ENCODE assay signal across 7 cellular contexts in the genomic region with DNA sequence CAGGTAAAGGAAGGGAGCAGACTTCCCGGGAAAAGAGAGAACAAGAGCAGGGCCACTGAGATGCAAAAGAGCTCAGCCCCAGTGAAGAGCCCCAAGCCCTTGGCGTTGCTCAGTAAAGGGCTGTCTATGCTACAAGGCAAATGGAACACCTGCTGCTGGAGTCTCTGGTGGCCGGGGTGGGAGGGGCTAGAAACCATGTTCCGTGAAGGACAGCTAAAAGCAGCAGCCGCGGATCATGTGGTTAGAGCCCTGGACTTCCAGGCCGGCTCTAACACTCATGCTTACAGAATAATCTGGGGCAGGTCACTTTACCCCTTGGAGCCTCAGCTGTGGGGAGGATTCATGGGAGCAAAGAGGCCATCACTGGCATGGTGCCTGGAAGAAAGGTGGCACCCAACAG. TPM values are rescaled to one million over a fixed set of nuclear protein-coding genes. Genes with fewer than 3 reads are reported as not detected.
DNase-seq lines count a peak whose midpoint lies in the region; ATAC-seq, FAIRE-seq and TF ChIP-seq lines count a peak whose summit lies in the region.

No MANE protein-coding gene starts in this region.

- H3K79me2 ChIP-seq in keratinocyte (ENCODE audit: control insufficient read depth, insufficient read depth, low read length), result no peaks in the 10 kb centered on the region

- no peak overlapping the region for H2AFZ ChIP-seq in keratinocyte (ENCODE audit: control insufficient read depth, low read length)

- peak overlapping the region; percentile 14 to 52 (median 48) for H3K4me3 ChIP-seq in keratinocyte (ENCODE audit: control insufficient read depth in 2 of 3, extremely low read depth in 1 of 3, insufficient read depth in 2 of 3, low read depth in 1 of 3, low read length in 3 of 3)

- FAIRE-seq in keratinocyte (lab: Jason Lieb, UNC), result no peak
- no peak for FAIRE-seq in H54 (lab: Jason Lieb, UNC)

- ATAC-seq in GM18867 (IDR thresholded peaks at IDR 0.05; ENCODE audit: unreplicated experiment) (peak; percentile 53), HG02798 (IDR thresholded peaks at IDR 0.05; ENCODE audit: poor library complexity, unreplicated experiment) (peak; percentile 75)

- H3K9ac ChIP-seq in keratinocyte (ENCODE audit: control insufficient read depth, extremely low read depth, insufficient read depth, low read length), result peak overlapping the region; percentile 72

- no peak for TF ChIP-seq CTCF in keratinocyte (optimal IDR thresholded peaks at IDR 0.05 in 1 of 3, IDR thresholded peaks at IDR 0.05 in 1 of 3, conservative IDR thresholded peaks at IDR 0.05 in 1 of 3; ENCODE audit: extremely low read depth in 1 of 3, insufficient read depth in 2 of 3, low read length in 3 of 3)

- no peaks in the 10 kb centered on the region for H3K9me1 ChIP-seq in keratinocyte (ENCODE audit: control insufficient read depth, extremely low read depth, insufficient read depth, low read length)

- peak overlapping the region; percentile 99 for H3K27ac ChIP-seq in keratinocyte (ENCODE audit: control insufficient read depth, insufficient read depth, low read length)

- H3K36me3 ChIP-seq in keratinocyte (ENCODE audit: control insufficient read depth in 2 of 2, extremely low read depth in 1 of 2, insufficient read depth in 2 of 2, low read length in 2 of 2), result peaks cover 0 to 7% of the 10 kb centered on the region in 2 experiments

- peak; percentile 95 to 98 for DNase-seq in NCI-H526 (lab: John Stamatoyannopoulos, UW)
- DNase-seq in keratinocyte (ENCODE audit: low read depth, low spot score), result no peak
- DNase-seq in H54 (ENCODE audit: insufficient read length, low spot score), result no peak
- DNase-seq in activated effector memory CD4-positive, alpha-beta T cell treated with anti-CD3 and anti-CD28 coated beads, Interleukin-2, amount 50 U/mL, for 16 hours, result no peak
- no peak for DNase-seq in activated gamma-delta T cell (lab: John Stamatoyannopoulos, UW)

- H3K4me2 ChIP-seq in keratinocyte (ENCODE audit: control insufficient read depth, extremely low read depth, insufficient read depth, low read depth, low read length), result peak overlapping the region; percentile 85

- TF ChIP-seq POLR2A in H54 (IDR thresholded peaks at IDR 0.05; ENCODE audit: low read depth, low read length), result no peak

- H3K9me3 ChIP-seq in keratinocyte (ENCODE audit: control insufficient read depth, low read depth, low read length), result no peaks in the 10 kb centered on the region

- H4K20me1 ChIP-seq in keratinocyte (ENCODE audit: control insufficient read depth, extremely low read depth, insufficient read depth, low read length), result no peaks in the 10 kb centered on the region

- dilution Hi-C loops in keratinocyte (cut with MboI; ENCODE audit: extremely low pct_ligation_motif_present, low sequenced_read_pairs), result no loop called here

- peaks cover 48% of the 10 kb centered on the region for H3K4me1 ChIP-seq in keratinocyte (ENCODE audit: control insufficient read depth, extremely low read depth, insufficient read depth, low read length)

- no peaks in the 10 kb centered on the region for H3K27me3 ChIP-seq in keratinocyte (ENCODE audit: control insufficient read depth, extremely low read depth, insufficient read depth, low read length)

RNA-seq across cellular contexts. Expression of a gene that starts 17.8 kb away (rescaled TPM):
- polyA plus RNA-seq in keratinocyte, result 7.0 to 9.6 TPM (median 7.1 TPM) in 3 replicates
- 1.2 TPM for polyA plus RNA-seq in keratinocyte (2011; ENCODE audit: low read depth)
- 4.2 and 6.7 TPM in 2 replicates for polyA plus RNA-seq in keratinocyte (2011; cell fraction: cytosol; rRNA removed)
- polyA plus RNA-seq in keratinocyte (2011; cell fraction: nucleus; rRNA removed), result 22.1 and 33.4 TPM in 2 replicates
- 3.1 and 15.9 TPM in 2 replicates for polyA plus RNA-seq in keratinocyte (2012; ENCODE audit: low replicate concordance)
- 3.4 to 4.3 TPM (median 3.4 TPM) in 3 replicates for polyA minus RNA-seq in keratinocyte
- polyA minus RNA-seq in keratinocyte (2011; cell fraction: cytosol; rRNA and poly(A)+ RNA removed), result 4.2 TPM
- polyA minus RNA-seq in keratinocyte (2011; cell fraction: nucleus; rRNA and poly(A)+ RNA removed), result 8.4 and 10.5 TPM in 2 replicates

RNA-seq across cellular contexts. Expression of a gene that starts 38.4 kb away (rescaled TPM):
- 6.8 to 14.7 TPM (median 13.1 TPM) in 3 replicates for polyA plus RNA-seq in keratinocyte
- polyA plus RNA-seq in keratinocyte (2011; ENCODE audit: low read depth), result 3.3 TPM
- polyA plus RNA-seq in keratinocyte (2011; cell fraction: cytosol; rRNA removed), result 6.3 and 11.4 TPM in 2 replicates
- 12.9 and 21.1 TPM in 2 replicates for polyA plus RNA-seq in keratinocyte (2011; cell fraction: nucleus; rRNA removed)
- polyA plus RNA-seq in keratinocyte (2012; ENCODE audit: low replicate concordance), result 10.4 and 16.0 TPM in 2 replicates
- 22.3 to 69.2 TPM (median 36.5 TPM) in 3 replicates for polyA minus RNA-seq in keratinocyte
- 48.3 TPM for polyA minus RNA-seq in keratinocyte (2011; cell fraction: cytosol; rRNA and poly(A)+ RNA removed)
- 34.5 and 36.4 TPM in 2 replicates for polyA minus RNA-seq in keratinocyte (2011; cell fraction: nucleus; rRNA and poly(A)+ RNA removed)

RNA-seq across cellular contexts. Expression of a gene that starts 44.4 kb away (rescaled TPM):
- polyA plus RNA-seq in keratinocyte, result 0.06 to 0.44 TPM (median 0.17 TPM) in 3 replicates
- not detected for polyA plus RNA-seq in keratinocyte (2011; ENCODE audit: low read depth)
- polyA plus RNA-seq in keratinocyte (2011; cell fraction: cytosol; rRNA removed), result 0.02 and 0.19 TPM in 2 replicates
- 0.64 and 0.84 TPM in 2 replicates for polyA plus RNA-seq in keratinocyte (2011; cell fraction: nucleus; rRNA removed)
- 0.06 and 0.55 TPM in 2 replicates for polyA plus RNA-seq in keratinocyte (2012; ENCODE audit: low replicate concordance)
- polyA minus RNA-seq in keratinocyte, result 0.03 to 0.10 TPM in 2 of 3 replicates, not detected in the other
- not detected for polyA minus RNA-seq in keratinocyte (2011; cell fraction: cytosol; rRNA and poly(A)+ RNA removed)
- 0.23 and 0.32 TPM in 2 replicates for polyA minus RNA-seq in keratinocyte (2011; cell fraction: nucleus; rRNA and poly(A)+ RNA removed)

Comparison
In these comparisons a context has a peak if more than half of its experiments do, and no peak if none do; other contexts are left out.
1. DNase-seq: peak in NCI-H526 (2 of 2); none in keratinocyte (single experiment), H54 (single experiment), activated effector memory CD4-positive, alpha-beta T cell treated with anti-CD3 and anti-CD28 coated beads, Interleukin-2, amount 50 U/mL, for 16 hours (single experiment) and activated gamma-delta T cell (single experiment).